11 cellular contexts compared by ENCODE assay signal in genomic region chr2:85547089-85547858, GRCh38. TPM values are rescaled to one million over a fixed set of nuclear protein-coding genes. Genes with fewer than 3 reads are reported as not detected.
DNase-seq lines count a peak whose midpoint lies in the region; ATAC-seq and TF ChIP-seq lines count a peak whose summit lies in the region.
"Had no signal": no experiment of that assay in that cellular context is flagged by ENCODE, and none has a peak within 500 bp of the region (broad histone marks: within the 10 kb centered on the region; RNA-seq: fewer than 3 reads in every experiment).

No MANE protein-coding gene starts in this region.

- intact Hi-C loops in CD8-positive, alpha-beta T cell (cut with DNase I, micrococcal nuclease) = no loop called here

- no peak for TF ChIP-seq CTCF in CD8-positive, alpha-beta T cell (IDR thresholded peaks at IDR 0.05)
- no peak for TF ChIP-seq CTCF in HFFc6 (IDR thresholded peaks at IDR 0.05)

- no peak overlapping the region for H3K27ac ChIP-seq in CD8-positive, alpha-beta T cell (ENCODE audit: low read depth, low read length)

- H3K27ac Mint-ChIP-seq in CD8-positive, alpha-beta T cell = peak overlapping the region; percentile 60
- H3K27ac Mint-ChIP-seq in HFFc6 = peak overlapping the region; percentile 64
- peak overlapping the region; percentile 49 for H3K27ac Mint-ChIP-seq in activated T-helper 17 cell treated with anti-CD3 and anti-CD28 coated beads, Interleukin-2, amount 50 U/mL, for 72 hours
- H3K27ac Mint-ChIP-seq in effector memory CD8-positive, alpha-beta T cell = no peak overlapping the region

- no peak for ATAC-seq in CD8-positive, alpha-beta T cell
- ATAC-seq in activated T-helper 17 cell treated with anti-CD3 and anti-CD28 coated beads, Interleukin-2, amount 50 U/mL, for 72 hours (replicated peaks) = no peak
- no peak for ATAC-seq in HG02759 (IDR thresholded peaks at IDR 0.05; ENCODE audit: unreplicated experiment)
- no peak for ATAC-seq in effector memory CD8-positive, alpha-beta T cell (replicated peaks)
- ATAC-seq in GM19397 (IDR thresholded peaks at IDR 0.05; ENCODE audit: unreplicated experiment) = no peak

- no peak overlapping the region for H3K4me3 Mint-ChIP-seq in CD8-positive, alpha-beta T cell
- H3K4me3 Mint-ChIP-seq in HFFc6 = no peak overlapping the region
- no peak overlapping the region for H3K4me3 Mint-ChIP-seq in activated T-helper 17 cell treated with anti-CD3 and anti-CD28 coated beads, Interleukin-2, amount 50 U/mL, for 72 hours
- H3K4me3 Mint-ChIP-seq in effector memory CD8-positive, alpha-beta T cell = no peak overlapping the region

- H3K36me3 Mint-ChIP-seq in CD8-positive, alpha-beta T cell = peaks cover 74% of the 10 kb centered on the region
- peaks cover 46% of the 10 kb centered on the region for H3K36me3 Mint-ChIP-seq in HFFc6 (ENCODE audit: low read depth)
- peaks cover 89% of the 10 kb centered on the region for H3K36me3 Mint-ChIP-seq in activated T-helper 17 cell treated with anti-CD3 and anti-CD28 coated beads, Interleukin-2, amount 50 U/mL, for 72 hours (ENCODE audit: low read depth)
- peaks cover 76% of the 10 kb centered on the region for H3K36me3 Mint-ChIP-seq in effector memory CD8-positive, alpha-beta T cell (ENCODE audit: insufficient read depth)

- CTCF ChIA-PET in CD8-positive, alpha-beta T cell (lab: Charles Lee) = interaction anchor here (1.0 to 2.2 kb wide), 3 partner anchors 14 to 155 kb away, joined by 3 to 19 read pairs (median 4); partner anchors contain the start of gene GGCX

- no peak overlapping the region for H3K4me3 ChIP-seq in CD8-positive, alpha-beta T cell (ENCODE audit: low read depth, low read length)
- H3K4me3 ChIP-seq: sigmoid colon had no signal

- no peaks in the 10 kb centered on the region for H3K27me3 Mint-ChIP-seq in CD8-positive, alpha-beta T cell (ENCODE audit: low read depth)
- H3K27me3 Mint-ChIP-seq in HFFc6 (ENCODE audit: insufficient read depth) = peaks cover 7% of the 10 kb centered on the region
- H3K27me3 Mint-ChIP-seq in activated T-helper 17 cell treated with anti-CD3 and anti-CD28 coated beads, Interleukin-2, amount 50 U/mL, for 72 hours = no peaks in the 10 kb centered on the region
- H3K27me3 Mint-ChIP-seq in effector memory CD8-positive, alpha-beta T cell = no peaks in the 10 kb centered on the region

- H3K36me3 ChIP-seq in CD8-positive, alpha-beta T cell (ENCODE audit: insufficient read depth, low read length) = peaks cover 34% of the 10 kb centered on the region

- H3K4me1 Mint-ChIP-seq in CD8-positive, alpha-beta T cell (ENCODE audit: low read depth) = peaks cover 13% of the 10 kb centered on the region
- H3K4me1 Mint-ChIP-seq in HFFc6 (ENCODE audit: low read depth) = peaks cover 84% of the 10 kb centered on the region
- peaks cover 22% of the 10 kb centered on the region for H3K4me1 Mint-ChIP-seq in activated T-helper 17 cell treated with anti-CD3 and anti-CD28 coated beads, Interleukin-2, amount 50 U/mL, for 72 hours
- peaks cover 7 to 15% of the 10 kb centered on the region in 2 donors for H3K4me1 Mint-ChIP-seq in effector memory CD8-positive, alpha-beta T cell (ENCODE audit: low read depth in 2 of 2)

- no peaks in the 10 kb centered on the region for H3K27me3 ChIP-seq in CD8-positive, alpha-beta T cell (ENCODE audit: insufficient read depth, low read length)
- H3K27me3 ChIP-seq: sigmoid colon had no signal

- no peak for DNase-seq in CD8-positive, alpha-beta T cell
- DNase-seq in HFFc6 (no peak), myocyte (ENCODE audit: low read depth) (peak; percentile 68), NCI-H2029 treated with DMSO at 0.1 percent for 48 hours (lab: John Stamatoyannopoulos, UW) (no peak)
- no peak for DNase-seq in effector memory CD8-positive, alpha-beta T cell
- DNase-seq: NCI-H1436 treated with DMSO at 0.1 percent for 48 hours, Right ventricle myocardium superior, sigmoid colon had no signal

- no peaks in the 10 kb centered on the region for H3K9me3 ChIP-seq in CD8-positive, alpha-beta T cell (ENCODE audit: low read length)
- H3K9me3 ChIP-seq: sigmoid colon had no signal

- no peaks in the 10 kb centered on the region for H3K9me3 Mint-ChIP-seq in CD8-positive, alpha-beta T cell
- no peaks in the 10 kb centered on the region for H3K9me3 Mint-ChIP-seq in HFFc6
- no peaks in the 10 kb centered on the region for H3K9me3 Mint-ChIP-seq in activated T-helper 17 cell treated with anti-CD3 and anti-CD28 coated beads, Interleukin-2, amount 50 U/mL, for 72 hours
- H3K9me3 Mint-ChIP-seq in effector memory CD8-positive, alpha-beta T cell = no peaks in the 10 kb centered on the region

- POLR2A ChIA-PET in CD8-positive, alpha-beta T cell (lab: Charles Lee) = interaction anchor here (0.6 to 5.6 kb wide), 2 partner anchors 8 to 129 kb away, joined by 3 to 78 read pairs; partner anchors contain the start of genes MAT2A and SH2D6

- H3K4me1 ChIP-seq in CD8-positive, alpha-beta T cell (ENCODE audit: insufficient read depth, low read length) = no peaks in the 10 kb centered on the region

RNA-seq across cellular contexts. Expression of gene MAT2A, which starts 8.3 kb away (rescaled TPM):
- 100 to 1,000 TPM; 105 to 107 TPM for total RNA-seq in CD8-positive, alpha-beta T cell
- 100 to 1,000 TPM; 138 to 171 (median 158) TPM for total RNA-seq in HFFc6 (2021; fragmentation: NEBNext Ultra II Directional; extraction: Animal tissue kit (Norgen Biotek cat#: 25700))
- 100 to 1,000 TPM; 214 to 308 TPM for total RNA-seq in activated T-helper 17 cell treated with anti-CD3 and anti-CD28 coated beads, Interleukin-2, amount 50 U/mL, for 72 hours
- total RNA-seq in myocyte = 211 and 302 TPM in 2 replicates
- 273 TPM for polyA plus RNA-seq in myocyte (2012)

RNA-seq across cellular contexts. Expression of gene GGCX, which starts 14.0 kb away (rescaled TPM):
- 10 to 100 TPM; 20.7 to 24.0 TPM for total RNA-seq in CD8-positive, alpha-beta T cell
- total RNA-seq in HFFc6 (2021; fragmentation: NEBNext Ultra II Directional; extraction: Animal tissue kit (Norgen Biotek cat#: 25700)) = 10 to 100 TPM; 55.9 to 68.9 (median 62.4) TPM
- total RNA-seq in activated T-helper 17 cell treated with anti-CD3 and anti-CD28 coated beads, Interleukin-2, amount 50 U/mL, for 72 hours = 10 to 100 TPM; 21.3 to 21.7 TPM
- 78.1 and 129 TPM in 2 replicates for total RNA-seq in myocyte
- 114 TPM for polyA plus RNA-seq in myocyte (2012)

RNA-seq across cellular contexts. Expression of gene VAMP8, which starts 30.1 kb away (rescaled TPM):
- total RNA-seq in CD8-positive, alpha-beta T cell = 10 to 100 TPM; 28.1 to 28.7 TPM
- total RNA-seq in HFFc6 (2021; fragmentation: NEBNext Ultra II Directional; extraction: Animal tissue kit (Norgen Biotek cat#: 25700)) = under 1 TPM in 4 of 6 experiments, not detected in 2; 0.31 to 0.46 (median 0.35) TPM
- 100 to 1,000 TPM; 103 to 124 TPM for total RNA-seq in activated T-helper 17 cell treated with anti-CD3 and anti-CD28 coated beads, Interleukin-2, amount 50 U/mL, for 72 hours
- 9.5 and 9.8 TPM in 2 replicates for total RNA-seq in myocyte
- polyA plus RNA-seq in myocyte (2012) = 51.3 TPM

RNA-seq across cellular contexts. Expression of gene VAMP5, which starts 37.0 kb away (rescaled TPM):
- 10 to 100 TPM; 22.7 to 23.9 TPM for total RNA-seq in CD8-positive, alpha-beta T cell
- 10 to 100 TPM; 51.2 to 84.2 (median 71.4) TPM for total RNA-seq in HFFc6 (2021; fragmentation: NEBNext Ultra II Directional; extraction: Animal tissue kit (Norgen Biotek cat#: 25700))
- total RNA-seq in activated T-helper 17 cell treated with anti-CD3 and anti-CD28 coated beads, Interleukin-2, amount 50 U/mL, for 72 hours = 10 to 100 TPM; 36.8 to 51.2 TPM
- 127 and 153 TPM in 2 replicates for total RNA-seq in myocyte
- polyA plus RNA-seq in myocyte (2012) = 1,018 TPM

RNA-seq across cellular contexts. Expression of gene RNF181, which starts 48.3 kb away (rescaled TPM):
- total RNA-seq in CD8-positive, alpha-beta T cell = 10 to 100 TPM; 38.1 to 41.0 TPM
- total RNA-seq in HFFc6 (2021; fragmentation: NEBNext Ultra II Directional; extraction: Animal tissue kit (Norgen Biotek cat#: 25700)) = 100 to 1,000 TPM; 121 to 160 (median 146) TPM
- total RNA-seq in activated T-helper 17 cell treated with anti-CD3 and anti-CD28 coated beads, Interleukin-2, amount 50 U/mL, for 72 hours = 100 to 1,000 TPM; 116 to 156 TPM
- 174 and 313 TPM in 2 replicates for total RNA-seq in myocyte
- polyA plus RNA-seq in myocyte (2012) = 566 TPM

Comparison
In these comparisons a context has a peak if more than half of its experiments do, and no peak if none do; other contexts are left out.
1. H3K27ac Mint-ChIP-seq: peak in CD8-positive, alpha-beta T cell (single experiment), HFFc6 (single experiment) and activated T-helper 17 cell treated with anti-CD3 and anti-CD28 coated beads, Interleukin-2, amount 50 U/mL, for 72 hours (single experiment); none in effector memory CD8-positive, alpha-beta T cell (0 of 2).